Comparison of ENCODE assay signal across 7 cellular contexts in genomic region chr1:180501865-180502360, GRCh38. TPM values are rescaled to one million over a fixed set of nuclear protein-coding genes. Genes with fewer than 3 reads are reported as not detected.
DNase-seq lines count a peak whose midpoint lies in the region; ATAC-seq, FAIRE-seq and TF ChIP-seq lines count a peak whose summit lies in the region.

No MANE protein-coding gene starts in this region.

- in situ Hi-C loops in GM13976 (cut with MboI; ENCODE audit: low sequenced_read_pairs, unreplicated experiment), result no loop called here

- DNase-seq in GM13976 (ENCODE audit: low spot score) (peak; percentile 76), T-helper 9 cell (peak; percentile 24), small intestine (no peak), MV-4-11 (lab: John Stamatoyannopoulos, UW) (no peak)

- H3K36me3 Mint-ChIP-seq in IgD-negative memory B cell, result no peaks in the 10 kb centered on the region

- no peaks in the 10 kb centered on the region for H3K9me3 Mint-ChIP-seq in IgD-negative memory B cell

- peak overlapping the region; percentile 62 to 88 for H3K4me3 ChIP-seq in gastroesophageal sphincter
- peak overlapping the region; percentile 57 to 82 for H3K4me3 ChIP-seq in small intestine (ENCODE audit: low read depth in 1 of 2, low read length in 2 of 2)

- no peaks in the 10 kb centered on the region for H3K27me3 ChIP-seq in gastroesophageal sphincter
- no peaks in the 10 kb centered on the region for H3K27me3 ChIP-seq in small intestine (ENCODE audit: control insufficient read depth in 2 of 2, insufficient read depth in 2 of 2, low read length in 2 of 2)

- peak; percentile 30 for ATAC-seq in GM21529 (IDR thresholded peaks at IDR 0.05; ENCODE audit: unreplicated experiment)
- no peak for ATAC-seq in gastroesophageal sphincter

- TF ChIP-seq EP300 in gastroesophageal sphincter (IDR thresholded peaks at IDR 0.05), result no peak

- WGBS in gastroesophageal sphincter (ENCODE audit: low coverage in 1 of 2), 2 donors, result 0 to 6% methylated on average over 3 to 8 of the region's 18 CpGs
- 0 to 1% (median 0%) methylated on average over 18 of the region's 18 CpGs for WGBS in small intestine, 3 donors

- no peak for TF ChIP-seq POLR2A in gastroesophageal sphincter (IDR thresholded peaks at IDR 0.05)

- no peak for FAIRE-seq in small intestine (lab: Jason Lieb, UNC)

- H3K9me3 ChIP-seq in gastroesophageal sphincter, result no peaks in the 10 kb centered on the region
- no peaks in the 10 kb centered on the region for H3K9me3 ChIP-seq in small intestine (ENCODE audit: control insufficient read depth, low read depth)

- H3K4me1 ChIP-seq in gastroesophageal sphincter (peaks cover 0 to 39% (median 11%) of the 10 kb centered on the region in 3 donors), small intestine (ENCODE audit: control insufficient read depth in 2 of 2, insufficient read depth in 1 of 2, low read depth in 1 of 2, low read length in 1 of 2) (peaks cover 0 to 2% of the 10 kb centered on the region in 2 donors)

- peak overlapping the region; percentile 90 to 99 (median 98) for H3K27ac Mint-ChIP-seq in IgD-negative memory B cell

- H3K36me3 ChIP-seq in gastroesophageal sphincter (no peaks in the 10 kb centered on the region), small intestine (ENCODE audit: control insufficient read depth in 2 of 2, insufficient read depth in 2 of 2, low read length in 2 of 2) (no peaks in the 10 kb centered on the region)

- H3K4me1 Mint-ChIP-seq in IgD-negative memory B cell, result peaks cover 26 to 39% (median 28%) of the 10 kb centered on the region in 3 donors

- H3K27ac ChIP-seq in gastroesophageal sphincter (peak overlapping the region; percentile 44 to 93 (median 90)), small intestine (ENCODE audit: low read depth in 1 of 2, low read length in 1 of 2) (peak overlapping the region; percentile 72 to 90)

- H3K27me3 Mint-ChIP-seq in IgD-negative memory B cell, result no peaks in the 10 kb centered on the region

- H3K4me3 Mint-ChIP-seq in IgD-negative memory B cell, result peak overlapping the region; percentile 96 to 100 (median 98)

- TF ChIP-seq CTCF in GM13976 (IDR thresholded peaks at IDR 0.05; ENCODE audit: borderline replicate concordance, control extremely low read depth, extremely low read depth, insufficient read depth, missing control alignments), result no peak
- TF ChIP-seq CTCF in gastroesophageal sphincter (IDR thresholded peaks at IDR 0.05), result no peak

RNA-seq across cellular contexts. Expression of gene ACBD6, which starts 0.5 kb away (rescaled TPM):
- polyA plus RNA-seq in IgD-negative memory B cell (41.5 TPM), small intestine (10 to 100 TPM; 12.7 to 23.0 (median 18.4) TPM)
- total RNA-seq in gastroesophageal sphincter, result 10 to 100 TPM; 27.1 to 41.3 (median 39.7) TPM

RNA-seq across cellular contexts. Expression of gene OVAAL, which starts 56.9 kb away (rescaled TPM):
- polyA plus RNA-seq in IgD-negative memory B cell (not detected), small intestine (not detected)
- not detected for total RNA-seq in gastroesophageal sphincter

Comparison
In these comparisons a context has a peak if more than half of its experiments do, and no peak if none do; other contexts are left out.
1. DNase-seq: peak in GM13976 (single experiment) and T-helper 9 cell (single experiment); none in small intestine (single experiment) and MV-4-11 (single experiment).